23 cellular contexts compared by ENCODE assay signal in the genomic region with DNA sequence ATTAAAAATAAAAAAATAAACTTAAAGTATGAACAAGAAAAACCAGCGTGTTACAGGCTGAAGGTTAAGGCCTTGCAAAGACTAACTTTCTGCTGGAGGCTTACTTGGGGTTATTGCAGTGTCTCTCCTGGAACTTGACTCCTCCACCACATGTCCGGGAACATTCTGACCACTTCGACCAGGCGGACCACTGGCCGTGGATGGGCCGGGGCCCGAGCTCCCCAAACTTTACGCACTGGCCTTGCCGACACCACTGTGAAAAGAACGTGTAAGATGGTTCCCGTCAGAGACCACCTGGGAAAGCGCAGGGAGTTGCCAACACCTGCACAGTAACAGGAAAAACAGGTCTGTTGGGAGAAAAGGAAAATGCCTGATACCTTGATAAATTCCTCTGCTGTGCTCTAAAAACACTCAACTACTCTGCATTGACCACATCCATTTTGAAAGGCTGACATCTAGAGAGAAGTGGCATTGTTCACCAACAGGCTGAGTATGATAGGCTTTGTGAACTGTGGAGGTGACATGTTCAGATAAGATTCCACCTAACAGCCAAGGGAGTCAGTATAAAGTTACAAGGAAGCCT.
DNase-seq lines count a peak whose midpoint lies in the region; ATAC-seq and TF ChIP-seq lines count a peak whose summit lies in the region.
"Had no signal": no experiment of that assay in that cellular context is flagged by ENCODE, and none has a peak within 500 bp of the region (broad histone marks: within the 10 kb centered on the region; RNA-seq: fewer than 3 reads in every experiment).

No MANE protein-coding gene starts in this region.

- H3K4me1 Mint-ChIP-seq in progenitor cell of endocrine pancreas (ENCODE audit: low read depth), result peaks cover 25% of the 10 kb centered on the region
- H3K4me1 Mint-ChIP-seq: CD4-positive, alpha-beta memory T cell had no signal

- H3K9me3 ChIP-seq in HUES48 (ENCODE audit: control insufficient read depth, insufficient read depth, low read length) (no peaks in the 10 kb centered on the region), PC-9 (ENCODE audit: insufficient read depth, low read depth) (no peaks in the 10 kb centered on the region), iPS DF 6.9 (ENCODE audit: control insufficient read depth, insufficient read depth, low read length) (no peaks in the 10 kb centered on the region), aorta (ENCODE audit: control insufficient read depth, low read length) (no peaks in the 10 kb centered on the region), esophagus squamous epithelium (no peaks in the 10 kb centered on the region)
- H3K9me3 ChIP-seq: heart left ventricle, testis had no signal

- H3K4me3 Mint-ChIP-seq in progenitor cell of endocrine pancreas (ENCODE audit: low read depth), result peak overlapping the region; percentile 64
- H3K4me3 Mint-ChIP-seq: activated CD8-positive, alpha-beta T cell treated with anti-CD3 and anti-CD28 coated beads, Interleukin-2, amount 10 ng/mL, durations not matched to agents 7 days and 5 days; CD4-positive, alpha-beta memory T cell had no signal

- POLR2A ChIA-PET in PC-9 (lab: Charles Lee; ENCODE audit: unreplicated experiment), result no interaction called here

- peaks cover 2% of the 10 kb centered on the region for H3K36me3 Mint-ChIP-seq in progenitor cell of endocrine pancreas (ENCODE audit: insufficient read depth)
- H3K36me3 Mint-ChIP-seq: CD4-positive, alpha-beta memory T cell had no signal

- intact Hi-C loops in PC-9 (cut with micrococcal nuclease; ENCODE audit: unreplicated experiment) (no loop called here), aorta (cut with DNase I) (no loop called here), esophagus squamous epithelium (cut with DNase I) (no loop called here)

- peak overlapping the region; percentile 72 for H2AFZ ChIP-seq in PC-9

- H3K27ac Mint-ChIP-seq in progenitor cell of endocrine pancreas, result peak overlapping the region; percentile 98
- H3K27ac Mint-ChIP-seq: activated CD8-positive, alpha-beta T cell treated with anti-CD3 and anti-CD28 coated beads, Interleukin-2, amount 10 ng/mL, durations not matched to agents 7 days and 5 days had no signal

- H4K20me1 ChIP-seq in PC-9 (ENCODE audit: insufficient read depth), result no peaks in the 10 kb centered on the region

- no peaks in the 10 kb centered on the region for H3K9me2 ChIP-seq in PC-9 (ENCODE audit: insufficient read depth)

- no peaks in the 10 kb centered on the region for H3F3A ChIP-seq in PC-9 (ENCODE audit: insufficient read depth, low read depth)

- no peak for TF ChIP-seq CTCF in PC-9 (conservative IDR thresholded peaks at IDR 0.05)
- TF ChIP-seq CTCF in progenitor cell of endocrine pancreas (IDR thresholded peaks at IDR 0.05; ENCODE audit: unreplicated experiment), result no peak
- no peak for TF ChIP-seq CTCF in esophagus squamous epithelium (IDR thresholded peaks at IDR 0.05)

- H3K27ac ChIP-seq in HUES48 (ENCODE audit: low read depth, low read length) (peak overlapping the region; percentile 85), PC-9 (no peak overlapping the region), iPS DF 6.9 (ENCODE audit: low read length) (no peak overlapping the region), aorta (ENCODE audit: low read depth in 1 of 2, low read length in 2 of 2) (no peak overlapping the region), esophagus squamous epithelium (no peak overlapping the region)
- H3K27ac ChIP-seq: heart left ventricle, testis had no signal

- TF ChIP-seq POLR2A in esophagus squamous epithelium (IDR thresholded peaks at IDR 0.05), result no peak

- no CpG with 5 or more reads among the region's 12 CpGs for WGBS in iPS DF 6.9 (ENCODE audit: insufficient coverage, insufficient read length)
- 90 to 92% methylated on average over 12 of the region's 12 CpGs for WGBS in aorta, 2 donors
- 56 to 78% methylated on average over 11 to 12 of the region's 12 CpGs for WGBS in esophagus squamous epithelium, 2 donors

- BruUV-seq in PC-9 (replicated peaks; lab: Mats Ljungman, UMichigan), result no TSS peak

- DNase-seq in PC-9, result peak in 1 of 2 experiments; percentile 36
- peak; percentile 16 for DNase-seq in iPS DF 6.9 (ENCODE audit: low read depth, low spot score)
- peak; percentile 37 for DNase-seq in progenitor cell of endocrine pancreas (ENCODE audit: low spot score, unreplicated experiment)
- no peak for DNase-seq in aorta
- no peak for DNase-seq in esophagus squamous epithelium (lab: John Stamatoyannopoulos, UW)
- DNase-seq: activated CD4-positive, CD25-positive, alpha-beta regulatory T cell treated with anti-CD3 and anti-CD28 coated beads, Interleukin-2, amount 50 U/mL, for 72 hours; activated CD8-positive, alpha-beta T cell treated with anti-CD3 and anti-CD28 coated beads, Interleukin-2, amount 10 ng/mL, durations not matched to agents 7 days and 5 days; activated gamma-delta T cell; CD4-positive, alpha-beta memory T cell; cortex of kidney; DMS153; heart left ventricle; NCI-H1105; NCI-H2029; NCI-H526 treated with DMSO at 0.1 percent for 48 hours; occipital lobe; Right ventricle myocardium superior; stimulated activated CD4-positive, alpha-beta T cell treated with anti-CD3 and anti-CD28 coated beads, Interleukin-4, amount 100 ng/mL, for 1 hour; stimulated activated naive CD4-positive, alpha-beta T cell; testis had no signal

- no peaks in the 10 kb centered on the region for H3K27me3 ChIP-seq in HUES48 (ENCODE audit: control insufficient read depth, insufficient read depth, low read length)
- no peaks in the 10 kb centered on the region for H3K27me3 ChIP-seq in PC-9 (ENCODE audit: insufficient read depth, low read depth)
- no peaks in the 10 kb centered on the region for H3K27me3 ChIP-seq in iPS DF 6.9 (ENCODE audit: control insufficient read depth, insufficient read depth, low read length)
- no peaks in the 10 kb centered on the region for H3K27me3 ChIP-seq in aorta (ENCODE audit: control insufficient read depth in 1 of 2, insufficient read depth in 2 of 2, low read length in 1 of 2)
- H3K27me3 ChIP-seq in esophagus squamous epithelium, result no peaks in the 10 kb centered on the region
- H3K27me3 ChIP-seq: heart left ventricle, testis had no signal

- H3K79me2 ChIP-seq in PC-9 (ENCODE audit: low read depth), result no peaks in the 10 kb centered on the region

- CTCF ChIA-PET in PC-9 (lab: Charles Lee), result no interaction called here

- no peaks in the 10 kb centered on the region for H3K9me3 Mint-ChIP-seq in progenitor cell of endocrine pancreas (ENCODE audit: low read depth)
- H3K9me3 Mint-ChIP-seq: CD4-positive, alpha-beta memory T cell had no signal

- H3K4me3 ChIP-seq in HUES48 (ENCODE audit: low read depth, low read length), result peak overlapping the region; percentile 25; the same call in 1 of the 2 replicates
- H3K4me3 ChIP-seq in PC-9, result no peak overlapping the region
- H3K4me3 ChIP-seq in iPS DF 6.9 (ENCODE audit: low read length), result no peak overlapping the region
- no peak overlapping the region for H3K4me3 ChIP-seq in aorta (ENCODE audit: low read length in 2 of 2)
- no peak overlapping the region for H3K4me3 ChIP-seq in esophagus squamous epithelium
- H3K4me3 ChIP-seq: GM12878, heart left ventricle, testis had no signal

- no peaks in the 10 kb centered on the region for H3K36me3 ChIP-seq in HUES48 (ENCODE audit: control insufficient read depth, insufficient read depth, low read length)
- no peaks in the 10 kb centered on the region for H3K36me3 ChIP-seq in PC-9 (ENCODE audit: low read depth)
- H3K36me3 ChIP-seq in iPS DF 6.9 (ENCODE audit: control insufficient read depth, insufficient read depth, low read length), result no peaks in the 10 kb centered on the region
- H3K36me3 ChIP-seq in aorta (ENCODE audit: control insufficient read depth in 1 of 2, insufficient read depth in 2 of 2, low read length in 1 of 2), result no peaks in the 10 kb centered on the region
- no peaks in the 10 kb centered on the region for H3K36me3 ChIP-seq in esophagus squamous epithelium
- H3K36me3 ChIP-seq: heart left ventricle had no signal

- peak overlapping the region; percentile 43 for H3K4me2 ChIP-seq in PC-9

- ATAC-seq in aorta (ENCODE audit: low FRiP score) (no peak), GM19463 (IDR thresholded peaks at IDR 0.05; ENCODE audit: unreplicated experiment) (no peak)
- ATAC-seq: activated CD8-positive, alpha-beta T cell treated with anti-CD3 and anti-CD28 coated beads, Interleukin-2, amount 10 ng/mL, durations not matched to agents 7 days and 5 days; GM12878; heart left ventricle had no signal

- H3K4me1 ChIP-seq in HUES48 (ENCODE audit: control insufficient read depth, insufficient read depth, low read length) (peaks cover 30% of the 10 kb centered on the region), PC-9 (replicated peaks; ENCODE audit: insufficient read depth) (peaks cover 11% of the 10 kb centered on the region; the same call in 1 of the 2 replicates), iPS DF 6.9 (ENCODE audit: control insufficient read depth, insufficient read depth, low read length) (peaks cover 4% of the 10 kb centered on the region; the same call in 1 of the 2 replicates), aorta (ENCODE audit: control insufficient read depth in 1 of 2, insufficient read depth in 2 of 2, low read length in 2 of 2) (no peaks in the 10 kb centered on the region), esophagus squamous epithelium (no peaks in the 10 kb centered on the region)
- H3K4me1 ChIP-seq: heart left ventricle, testis had no signal

- H3K9ac ChIP-seq in HUES48 (ENCODE audit: low read depth, low read length), result peak overlapping the region; percentile 23; the same call in 1 of the 2 replicates

- no peaks in the 10 kb centered on the region for H3K27me3 Mint-ChIP-seq in progenitor cell of endocrine pancreas

Comparison
In these comparisons a context has a peak if more than half of its experiments do, and no peak if none do; other contexts are left out.
1. DNase-seq: peak in iPS DF 6.9 (single experiment) and progenitor cell of endocrine pancreas (single experiment); none in aorta (0 of 2) and esophagus squamous epithelium (single experiment).